22 cellular contexts compared by ENCODE assay signal in the genomic region with DNA sequence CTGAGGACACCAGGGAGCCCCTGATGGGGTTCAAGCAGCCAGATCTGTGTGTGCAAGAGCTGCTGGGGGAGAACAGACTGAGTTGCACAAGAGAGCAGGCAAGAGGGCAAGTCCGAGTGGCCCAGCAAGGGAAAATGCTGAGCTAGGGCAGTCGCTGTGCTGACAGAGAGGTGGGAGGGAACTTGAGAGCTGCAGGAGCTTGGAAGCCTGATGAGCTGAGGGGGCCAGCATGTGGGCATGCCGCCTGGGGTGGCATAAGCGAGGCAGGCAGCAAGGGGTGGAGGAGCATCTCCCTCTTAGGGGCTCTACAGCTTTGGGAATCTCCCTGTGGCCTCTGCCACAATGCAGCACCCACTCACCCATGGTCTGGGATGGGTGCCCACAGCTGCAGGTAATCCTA. TPM values are rescaled to one million over a fixed set of nuclear protein-coding genes. Genes with fewer than 3 reads are reported as not detected.
"Had no signal": no experiment of that assay in that cellular context is flagged by ENCODE, and none has a peak within 500 bp of the region (broad histone marks: within the 10 kb centered on the region; RNA-seq: fewer than 3 reads in every experiment).

No MANE protein-coding gene starts in this region.

- FAIRE-seq: colon had no signal

- DNase-seq: activated gamma-delta T cell treated with Interleukin-2 at 50 U/mL for 16 hours; activated T-cell treated with anti-CD3 and anti-CD28 coated beads, Interleukin-2, amount 50 U/mL, for 1 hour; central memory CD4-positive, alpha-beta T cell; effector memory CD4-positive, alpha-beta T cell; foreskin melanocyte; immature natural killer cell; left colon; lower lobe of right lung; mesendoderm; naive B cell; nucleus accumbens; stimulated activated CD4-positive, alpha-beta T cell treated with anti-CD3 and anti-CD28 coated beads, Interleukin-2, amount 100 ng/mL, for 24 hours; stimulated activated naive CD8-positive, alpha-beta T cell treated with anti-CD3 and anti-CD28 coated beads, Interleukin-15, amount 100 ng/mL, for 72 hours; T-helper 1 cell; testis; trophoblast cell had no signal

- H3K9me3 ChIP-seq: ascending aorta, lower lobe of right lung, right lobe of liver, testis, vagina had no signal

- H3K36me3 ChIP-seq: ascending aorta, lower lobe of right lung, right lobe of liver, vagina had no signal

- H3K27me3 ChIP-seq: ascending aorta, testis, vagina had no signal

- H3K27ac ChIP-seq: ascending aorta, lower lobe of right lung, parathyroid adenoma, right lobe of liver, skin epidermis, testis, vagina had no signal

- H3K4me1 ChIP-seq: parathyroid adenoma had no signal

- H3K9ac ChIP-seq: parathyroid adenoma had no signal

- H3K4me3 ChIP-seq: ascending aorta, lower lobe of right lung, right lobe of liver, skin epidermis, testis, vagina had no signal

RNA-seq across cellular contexts. Expression of a gene that starts 4.7 kb away (rescaled TPM):
- polyA plus RNA-seq: immature natural killer cell had no signal
